8 cellular contexts compared by ENCODE assay signal in the genomic region with DNA sequence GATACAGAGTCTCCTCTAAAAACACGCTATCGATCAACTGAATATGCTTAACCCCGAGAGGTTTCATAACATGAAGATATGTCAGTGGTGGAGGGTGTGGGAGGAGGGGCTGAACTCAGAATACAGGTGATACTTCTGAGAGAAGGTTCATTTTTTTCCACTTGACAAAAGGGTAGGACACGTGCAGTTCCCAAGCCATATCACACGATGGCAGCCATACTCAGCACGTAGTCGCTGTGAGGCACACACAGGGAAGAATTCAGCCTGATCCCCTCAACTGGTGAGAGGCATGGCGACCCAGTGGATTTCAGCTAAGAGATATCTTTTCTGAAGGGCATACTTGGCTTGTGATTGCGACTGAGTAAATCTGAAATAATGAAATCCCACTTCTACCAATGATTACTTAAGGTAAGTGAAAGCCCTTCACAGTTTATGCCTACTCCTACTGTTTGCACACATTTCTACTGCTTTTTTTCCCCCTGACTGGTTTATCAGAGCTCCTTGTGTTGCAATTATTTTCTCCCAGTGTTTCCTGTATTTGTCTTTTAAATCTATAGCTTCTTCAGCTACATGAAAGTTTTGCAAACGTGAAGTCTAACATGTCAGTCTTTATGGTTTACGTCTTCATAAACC.
DNase-seq lines count a peak whose midpoint lies in the region; ATAC-seq and TF ChIP-seq lines count a peak whose summit lies in the region.

No MANE protein-coding gene starts in this region.

- TF ChIP-seq POLR2A in GM18505 (IDR thresholded peaks at IDR 0.05; ENCODE audit: borderline replicate concordance, extremely low read depth, insufficient read depth, insufficient read length), result no peak

- H3K9me3 ChIP-seq in psoas muscle, result no peaks in the 10 kb centered on the region

- no peak overlapping the region for H3K27ac ChIP-seq in psoas muscle

- H3K27me3 ChIP-seq in psoas muscle (ENCODE audit: insufficient read depth in 3 of 3, low read length in 2 of 3), result peaks cover 0 to 2% (median 0%) of the 10 kb centered on the region in 3 donors

- TF ChIP-seq CTCF in AG10803 (conservative IDR thresholded peaks at IDR 0.05; ENCODE audit: low read length) (peak; percentile 56), psoas muscle (IDR thresholded peaks at IDR 0.05) (peak; percentile 42)

- no peaks in the 10 kb centered on the region for H3K36me3 ChIP-seq in psoas muscle (ENCODE audit: insufficient read depth in 1 of 2, low read depth in 1 of 2)

- 46 to 47% (median 47%) methylated on average over 11 of the region's 11 CpGs for WGBS in psoas muscle, 3 donors

- DNase-seq in AG10803 (ENCODE audit: low read depth) (peak; percentile 30), Kasumi-1 (lab: John Stamatoyannopoulos, UW) (peak; percentile 82 to 87), SHP77 treated with DMSO at 0.1 percent for 48 hours (lab: John Stamatoyannopoulos, UW) (peak; percentile 53), germinal center (ENCODE audit: low spot score) (peak; percentile 3), psoas muscle (no peak), NK-92 (lab: John Stamatoyannopoulos, UW; ENCODE audit: unreplicated experiment) (no peak)

- ATAC-seq in GM18505 (IDR thresholded peaks at IDR 0.05; ENCODE audit: unreplicated experiment) (peak; percentile 63), psoas muscle (peak in 3 of 4 donors; percentile 45 to 70 (median 69)), HG02678 (IDR thresholded peaks at IDR 0.05; ENCODE audit: unreplicated experiment) (no peak)

- H3K4me3 ChIP-seq in AG10803 (ENCODE audit: low read length) (no peak overlapping the region), psoas muscle (no peak overlapping the region)

- intact Hi-C loops in psoas muscle (cut with DNase I), result loop anchor here in 1 of 2 donors (1.0 kb wide), 1 partner anchor 131 kb away; no protein-coding TSS in a partner anchor

- no peaks in the 10 kb centered on the region for H3K4me1 ChIP-seq in psoas muscle

Comparison
In these comparisons a context has a peak if more than half of its experiments do, and no peak if none do; other contexts are left out.
1. DNase-seq: peak in AG10803 (single experiment), Kasumi-1 (2 of 2), SHP77 treated with DMSO at 0.1 percent for 48 hours (single experiment) and germinal center (single experiment); none in psoas muscle (0 of 2) and NK-92 (single experiment).